In genomic region chr15:26781816-26782215, GRCh38 we compare ENCODE assay signal across 7 cellular contexts.
"Had no signal": no experiment of that assay in that cellular context is flagged by ENCODE, and none has a peak within 500 bp of the region (broad histone marks: within the 10 kb centered on the region; RNA-seq: fewer than 3 reads in every experiment).

No MANE protein-coding gene starts in this region.

- ATAC-seq: GM12878 had no signal

- DNase-seq: GDM1, GF-D8 had no signal

- FAIRE-seq: GM12878, GM12891, GM12892, GM18507, GM19239 had no signal

- H3K4me3 ChIP-seq: GM12878 had no signal
